Comparison of ENCODE assay signal across 8 cellular contexts in genomic region chr2:46296840-46297545, GRCh38. TPM values are rescaled to one million over a fixed set of nuclear protein-coding genes. Genes with fewer than 3 reads are reported as not detected.
DNase-seq lines count a peak whose midpoint lies in the region; ATAC-seq and TF ChIP-seq lines count a peak whose summit lies in the region.

Gene EPAS1, plus strand, starts transcription at chr2:46297407. Its CDS starts 505 bp downstream, at chr2:46297912.

- peaks cover 1 to 6% of the 10 kb centered on the region in 2 donors for H3K4me1 ChIP-seq in lung (ENCODE audit: control insufficient read depth in 2 of 2, insufficient read depth in 2 of 2, low read length in 2 of 2)

- WGBS in lung, 2 donors, result 0 to 1% methylated on average over 70 to 94 of the region's 94 CpGs

- H3K27me3 ChIP-seq in lung (ENCODE audit: control insufficient read depth, insufficient read depth), result no peaks in the 10 kb centered on the region

- peak within 1 kb of the TSS; percentile 97 to 98 for H3K27ac ChIP-seq in lung (ENCODE audit: low read depth in 1 of 2, low read length in 1 of 2)

- H3K36me3 ChIP-seq in lung (ENCODE audit: control insufficient read depth in 2 of 2, insufficient read depth in 2 of 2, low read length in 2 of 2), result no peaks in the 10 kb centered on the region

- no peaks in the 10 kb centered on the region for H3K9me3 ChIP-seq in lung (ENCODE audit: control insufficient read depth in 2 of 2, insufficient read depth in 1 of 2, low read length in 1 of 2)

- no peak for TF ChIP-seq CTCF in lung (IDR thresholded peaks at IDR 0.05; ENCODE audit: control extremely low read depth, extremely low read depth)

- DNase-seq in A172 (ENCODE audit: low spot score) (peak; percentile 54), NCI-H748 (lab: John Stamatoyannopoulos, UW; ENCODE audit: unreplicated experiment) (peak; percentile 78), lung (ENCODE audit: low spot score) (peak; percentile 94)
- peak; percentile 66 to 71 for DNase-seq in activated CD8-positive, alpha-beta memory T cell treated with anti-CD3 and anti-CD28 coated beads for 4 hours (ENCODE audit: low read depth in 2 of 2)
- DNase-seq in effector CD8-positive, alpha-beta T cell (lab: John Stamatoyannopoulos, UW), result peak; percentile 74
- peak; percentile 49 to 80 (median 51) for DNase-seq in stimulated activated CD4-positive, alpha-beta T cell treated with anti-CD3 and anti-CD28 coated beads, TNF-alpha, amount 100 ng/mL, for 24 hours (ENCODE audit: low read depth in 3 of 3)

- peak; percentile 62 for ATAC-seq in GM18517 (IDR thresholded peaks at IDR 0.05; ENCODE audit: unreplicated experiment)
- peak; percentile 59 for ATAC-seq in HG03064 (IDR thresholded peaks at IDR 0.05; ENCODE audit: low read depth, unreplicated experiment)
- ATAC-seq in lung (ENCODE audit: insufficient read depth, low FRiP score), result peak; percentile 84

- H3K4me3 ChIP-seq in lung, result peak within 1 kb of the TSS; percentile 87

RNA-seq across cellular contexts. Expression of gene EPAS1, which starts in this region (rescaled TPM):
- total RNA-seq in A172 (2014; rRNA removed; shearing (Covaris generic)), result 8.0 and 14.0 TPM in 2 replicates
- total RNA-seq in lung, result 1,000 to 10,000 TPM in 1 of 2 donors, 100 to 1,000 TPM in 1; 424 to 1,051 TPM
- 100 to 1,000 TPM; 233 to 337 TPM for polyA plus RNA-seq in lung

Comparison
In these comparisons a context has a peak if more than half of its experiments do, and no peak if none do; other contexts are left out.
1. Peak in every context shown above with its lines: DNase-seq, ATAC-seq, H3K4me3 ChIP-seq and H3K27ac ChIP-seq.
2. RNA of gene EPAS1 (total RNA-seq): 424 to 1,051 TPM in lung; 8.0 to 14.0 TPM in A172; every median in the first group is over 10 times any median in the second.